17 cellular contexts compared by ENCODE assay signal in genomic region chr1:31571340-31572295, GRCh38. TPM values are rescaled to one million over a fixed set of nuclear protein-coding genes. Genes with fewer than 3 reads are reported as not detected.
DNase-seq lines count a peak whose midpoint lies in the region; ATAC-seq and TF ChIP-seq lines count a peak whose summit lies in the region.
"Had no signal": no experiment of that assay in that cellular context is flagged by ENCODE, and none has a peak within 500 bp of the region (broad histone marks: within the 10 kb centered on the region; RNA-seq: fewer than 3 reads in every experiment).

No MANE protein-coding gene starts in this region.

- peaks cover 0 to 57% of the 10 kb centered on the region in 2 donors for H3K4me1 ChIP-seq in right atrium auricular region
- H3K4me1 ChIP-seq in heart left ventricle: peaks cover 15 to 55% (median 43%) of the 10 kb centered on the region in 12 donors
- peaks cover 3 to 33% of the 10 kb centered on the region in 2 donors for H3K4me1 ChIP-seq in lung (ENCODE audit: control insufficient read depth in 2 of 2, insufficient read depth in 2 of 2, low read length in 2 of 2)

- H3K4me1 Mint-ChIP-seq in naive thymus-derived CD8-positive, alpha-beta T cell: peaks cover 3 to 9% (median 4%) of the 10 kb centered on the region in 4 donors

- WGBS in heart left ventricle, 4 donors: 87 to 89% (median 88%) methylated on average over 14 of the region's 14 CpGs
- WGBS in lung, 2 donors: 76 to 78% methylated on average over 14 of the region's 14 CpGs

- H3K36me3 ChIP-seq in right atrium auricular region: no peaks in the 10 kb centered on the region
- no peaks in the 10 kb centered on the region for H3K36me3 ChIP-seq in heart left ventricle
- H3K36me3 ChIP-seq in lung (ENCODE audit: control insufficient read depth in 2 of 2, insufficient read depth in 2 of 2, low read length in 2 of 2): no peaks in the 10 kb centered on the region
- H3K36me3 ChIP-seq: left lung, tibial nerve had no signal

- no peak for TF ChIP-seq POLR2A in heart left ventricle (IDR thresholded peaks at IDR 0.05)

- POLR2A ChIA-PET in naive thymus-derived CD8-positive, alpha-beta T cell (lab: Charles Lee): no interaction called here

- H3K36me3 Mint-ChIP-seq in naive thymus-derived CD8-positive, alpha-beta T cell: no peaks in the 10 kb centered on the region

- H3K27me3 ChIP-seq in right atrium auricular region (no peaks in the 10 kb centered on the region), heart left ventricle (no peaks in the 10 kb centered on the region), lung (ENCODE audit: control insufficient read depth, insufficient read depth) (no peaks in the 10 kb centered on the region)
- H3K27me3 ChIP-seq: tibial nerve had no signal

- peaks cover 2 to 26% (median 9%) of the 10 kb centered on the region in 5 donors for H3K27me3 Mint-ChIP-seq in naive thymus-derived CD8-positive, alpha-beta T cell

- no peak overlapping the region for H3K27ac ChIP-seq in right atrium auricular region
- H3K27ac ChIP-seq in heart left ventricle: no peak overlapping the region
- no peak overlapping the region for H3K27ac ChIP-seq in lung (ENCODE audit: low read depth in 1 of 2, low read length in 1 of 2)

- no peaks in the 10 kb centered on the region for H3K9me3 Mint-ChIP-seq in naive thymus-derived CD8-positive, alpha-beta T cell
- H3K9me3 Mint-ChIP-seq: activated naive CD4-positive, alpha-beta T cell treated with anti-CD3 and anti-CD28 coated beads for 36 hours had no signal

- no peak overlapping the region for H3K4me3 Mint-ChIP-seq in naive thymus-derived CD8-positive, alpha-beta T cell
- H3K4me3 Mint-ChIP-seq: activated naive CD4-positive, alpha-beta T cell treated with anti-CD3 and anti-CD28 coated beads for 36 hours had no signal

- intact Hi-C loops in heart left ventricle (cut with DNase I): loop anchor here in 1 of 10 donors (5.0 kb wide), 1 partner anchor 216 kb away; no protein-coding TSS in a partner anchor

- H3K9me3 ChIP-seq in right atrium auricular region: no peaks in the 10 kb centered on the region
- no peaks in the 10 kb centered on the region for H3K9me3 ChIP-seq in heart left ventricle
- no peaks in the 10 kb centered on the region for H3K9me3 ChIP-seq in lung (ENCODE audit: control insufficient read depth in 2 of 2, insufficient read depth in 1 of 2, low read length in 1 of 2)
- H3K9me3 ChIP-seq: left lung, tibial nerve had no signal

- H3K27ac Mint-ChIP-seq in naive thymus-derived CD8-positive, alpha-beta T cell: no peak overlapping the region
- H3K27ac Mint-ChIP-seq: activated naive CD4-positive, alpha-beta T cell treated with anti-CD3 and anti-CD28 coated beads for 36 hours had no signal

- no peak overlapping the region for H3K4me3 ChIP-seq in right atrium auricular region
- no peak overlapping the region for H3K4me3 ChIP-seq in heart left ventricle
- no peak overlapping the region for H3K4me3 ChIP-seq in lung
- H3K4me3 ChIP-seq: left lung, tibial nerve had no signal

- DNase-seq in right atrium auricular region (ENCODE audit: low spot score) (peak; percentile 52), heart left ventricle (no peak), SKM-1 (lab: John Stamatoyannopoulos, UW; ENCODE audit: unreplicated experiment) (peak; percentile 19), lung (ENCODE audit: low spot score) (peak; percentile 22), ureter (ENCODE audit: low spot score) (peak; percentile 31)
- no peak for DNase-seq in stimulated activated CD4-positive, alpha-beta T cell treated with anti-CD3 and anti-CD28 coated beads, Interleukin-4, amount 100 ng/mL, for 1 hour
- DNase-seq in naive thymus-derived CD8-positive, alpha-beta T cell: no peak
- DNase-seq: ACHN; activated CD4-positive, alpha-beta T cell treated with anti-CD3 and anti-CD28 coated beads, Interleukin-2, amount 50 U/mL, for 48 hours; activated naive CD4-positive, alpha-beta T cell treated with anti-CD3 and anti-CD28 coated beads for 36 hours; NCI-H2081 treated with DMSO at 0.1 percent for 48 hours; small intestine; T-helper 1 cell had no signal

- ATAC-seq in heart left ventricle (no peak), lung (ENCODE audit: insufficient read depth, low FRiP score) (no peak), HG03439 (IDR thresholded peaks at IDR 0.05; ENCODE audit: unreplicated experiment) (no peak)
- no peak for ATAC-seq in naive thymus-derived CD8-positive, alpha-beta T cell

- TF ChIP-seq CTCF in right atrium auricular region (IDR thresholded peaks at IDR 0.05): no peak
- no peak for TF ChIP-seq CTCF in heart left ventricle (IDR thresholded peaks at IDR 0.05)
- TF ChIP-seq CTCF in lung (IDR thresholded peaks at IDR 0.05; ENCODE audit: control extremely low read depth, extremely low read depth): no peak

RNA-seq across cellular contexts. Expression of gene TINAGL1, which starts 4.7 kb away (rescaled TPM):
- total RNA-seq in right atrium auricular region (100 to 1,000 TPM; 211 to 264 TPM), heart left ventricle (100 to 1,000 TPM; 136 to 697 (median 199) TPM), lung (10 to 100 TPM; 89.4 to 90.9 TPM), ureter (218 TPM)
- polyA plus RNA-seq in heart left ventricle (100 to 1,000 TPM; 263 to 354 TPM), lung (10 to 100 TPM; 64.1 to 78.9 TPM)
- not detected for total RNA-seq in naive thymus-derived CD8-positive, alpha-beta T cell
- not detected for polyA plus RNA-seq in naive thymus-derived CD8-positive, alpha-beta T cell
- total RNA-seq: activated naive CD4-positive, alpha-beta T cell treated with anti-CD3 and anti-CD28 coated beads for 36 hours had no signal

RNA-seq across cellular contexts. Expression of gene HCRTR1, which starts 45.9 kb away (rescaled TPM):
- total RNA-seq in right atrium auricular region: under 1 TPM in 1 of 2 donors, not detected in 1; 0.43 TPM
- under 1 TPM in 5 of 9 donors, not detected in 4; 0.21 to 0.82 (median 0.30) TPM for total RNA-seq in heart left ventricle
- under 1 TPM; 0.24 to 0.50 TPM for polyA plus RNA-seq in heart left ventricle
- total RNA-seq in lung: under 1 TPM in 1 of 2 donors, not detected in 1; 0.14 TPM
- polyA plus RNA-seq in lung: under 1 TPM in 1 of 2 donors, not detected in 1; 0.08 TPM
- total RNA-seq in ureter: not detected
- not detected for total RNA-seq in naive thymus-derived CD8-positive, alpha-beta T cell
- not detected for polyA plus RNA-seq in naive thymus-derived CD8-positive, alpha-beta T cell
- total RNA-seq: activated naive CD4-positive, alpha-beta T cell treated with anti-CD3 and anti-CD28 coated beads for 36 hours; bronchial epithelial cell; left lung had no signal

Comparison
In these comparisons a context has a peak if more than half of its experiments do, and no peak if none do; other contexts are left out.
1. DNase-seq: peak in right atrium auricular region (single experiment), SKM-1 (single experiment), lung (single experiment) and ureter (single experiment); none in heart left ventricle (0 of 5), stimulated activated CD4-positive, alpha-beta T cell treated with anti-CD3 and anti-CD28 coated beads, Interleukin-4, amount 100 ng/mL, for 1 hour (single experiment) and naive thymus-derived CD8-positive, alpha-beta T cell (0 of 10).
2. RNA of gene TINAGL1, which starts 4.7 kb away (total RNA-seq): 211 to 264 TPM in right atrium auricular region, 218 TPM in ureter (single experiment), 136 to 697 TPM in heart left ventricle and 89.4 to 90.9 TPM in lung; not detected in naive thymus-derived CD8-positive, alpha-beta T cell; every median in the first group is over 10 times any median in the second.